Comparison of ENCODE assay signal across 7 cellular contexts in genomic region chr5:176599749-176600430, GRCh38. TPM values are rescaled to one million over a fixed set of nuclear protein-coding genes. Genes with fewer than 3 reads are reported as not detected.
"Had no signal": no experiment of that assay in that cellular context is flagged by ENCODE, and none has a peak within 500 bp of the region (broad histone marks: within the 10 kb centered on the region; RNA-seq: fewer than 3 reads in every experiment).

No MANE protein-coding gene starts in this region.

RNA-seq across cellular contexts. Expression of gene SNCB, which starts 30.4 kb away (rescaled TPM):
- total RNA-seq: activated CD8-positive, alpha-beta memory T cell treated with anti-CD3 and anti-CD28 coated beads for 36 hours; aorta; breast epithelium; MCF 10A; SJSA1 had no signal
- polyA plus RNA-seq: aorta had no signal

RNA-seq across cellular contexts. Expression of gene EIF4E1B, which starts 30.6 kb away (rescaled TPM):
- total RNA-seq: activated CD8-positive, alpha-beta memory T cell treated with anti-CD3 and anti-CD28 coated beads for 36 hours; aorta; MCF 10A; NCI-H460; PC-3; SJSA1 had no signal
- polyA plus RNA-seq: aorta had no signal

RNA-seq across cellular contexts. Expression of gene CDHR2, which starts 50.7 kb away (rescaled TPM):
- total RNA-seq: aorta, NCI-H460, SJSA1 had no signal
